Comparison of ENCODE assay signal across 8 cellular contexts in the genomic region with DNA sequence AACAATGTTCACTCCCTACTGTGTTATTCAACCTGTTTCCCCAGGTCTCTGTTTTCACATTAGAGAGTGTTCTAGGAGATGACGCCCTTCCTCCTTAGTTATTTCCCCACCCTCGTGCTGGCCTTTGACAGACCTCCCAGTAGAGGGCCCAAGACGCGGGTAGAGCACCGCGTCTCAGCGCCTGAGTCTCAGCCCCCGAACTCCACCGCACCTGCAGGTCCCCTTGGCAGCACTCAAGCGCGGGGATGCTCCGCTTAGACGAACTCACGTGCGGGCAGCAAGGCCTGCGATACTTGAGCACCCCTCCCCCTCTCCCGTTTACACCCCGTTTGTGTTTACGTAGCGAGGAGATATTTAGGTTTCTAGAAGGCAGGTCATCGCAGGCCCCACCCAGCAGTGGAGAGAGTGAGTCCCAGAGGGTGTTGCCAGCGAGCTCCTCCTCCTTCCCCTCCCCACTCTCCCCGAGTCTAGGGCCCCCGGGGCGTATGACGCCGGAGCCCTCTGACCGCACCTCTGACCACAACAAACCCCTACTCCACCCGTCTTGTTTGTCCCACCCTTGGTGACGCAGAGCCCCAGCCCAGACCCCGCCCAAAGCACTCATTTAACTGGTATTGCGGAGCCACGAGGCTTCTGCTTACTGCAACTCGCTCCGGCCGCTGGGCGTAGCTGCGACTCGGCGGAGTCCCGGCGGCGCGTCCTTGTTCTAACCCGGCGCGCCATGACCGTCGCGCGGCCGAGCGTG. TPM values are rescaled to one million over a fixed set of nuclear protein-coding genes. Genes with fewer than 3 reads are reported as not detected.
A peak's percentile ranks its signal among the peaks of the same experiment; 100 is the strongest.
DNase-seq lines count a peak whose midpoint lies in the region; ATAC-seq and TF ChIP-seq lines count a peak whose summit lies in the region.

A gene with protein sequence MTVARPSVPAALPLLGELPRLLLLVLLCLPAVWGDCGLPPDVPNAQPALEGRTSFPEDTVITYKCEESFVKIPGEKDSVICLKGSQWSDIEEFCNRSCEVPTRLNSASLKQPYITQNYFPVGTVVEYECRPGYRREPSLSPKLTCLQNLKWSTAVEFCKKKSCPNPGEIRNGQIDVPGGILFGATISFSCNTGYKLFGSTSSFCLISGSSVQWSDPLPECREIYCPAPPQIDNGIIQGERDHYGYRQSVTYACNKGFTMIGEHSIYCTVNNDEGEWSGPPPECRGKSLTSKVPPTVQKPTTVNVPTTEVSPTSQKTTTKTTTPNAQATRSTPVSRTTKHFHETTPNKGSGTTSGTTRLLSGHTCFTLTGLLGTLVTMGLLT (plus strand): TSS at position 634 of the 745 bp plus-strand sequence. CDS start 88 bp downstream, at position 722.

- H3K27me3 ChIP-seq in heart left ventricle (no peaks in the 10 kb centered on the region), upper lobe of left lung (no peaks in the 10 kb centered on the region)

- H3K36me3 ChIP-seq in heart left ventricle = peaks cover 0 to 30% (median 22%) of the 10 kb centered on the region in 9 donors
- peaks cover 4 to 31% (median 9%) of the 10 kb centered on the region in 4 donors for H3K36me3 ChIP-seq in upper lobe of left lung

- peak; percentile 54 for TF ChIP-seq CTCF in GM12873 (IDR thresholded peaks at IDR 0.05; ENCODE audit: insufficient read depth, low read depth, low read length, missing control alignments)
- TF ChIP-seq CTCF in heart left ventricle (IDR thresholded peaks at IDR 0.05) = peak in 11 of 12 donors; percentile 4 to 45 (median 23)
- peak in 5 of 6 experiments; percentile 33 to 69 (median 49) for TF ChIP-seq CTCF in upper lobe of left lung (IDR thresholded peaks at IDR 0.05)

- peak within 1 kb of the TSS; percentile 45 to 97 (median 87) for H3K4me3 ChIP-seq in heart left ventricle
- peak within 1 kb of the TSS; percentile 53 to 92 (median 73) for H3K4me3 ChIP-seq in upper lobe of left lung

- peak; percentile 16 to 90 for TF ChIP-seq POLR2A in heart left ventricle (IDR thresholded peaks at IDR 0.05)
- peak; percentile 67 to 99 (median 95) for TF ChIP-seq POLR2A in upper lobe of left lung (IDR thresholded peaks at IDR 0.05)

- 0 to 1% (median 0%) methylated on average over 29 to 53 of the region's 53 CpGs for WGBS in heart left ventricle, 4 donors
- WGBS in upper lobe of left lung, 2 donors = 0 to 1% methylated on average over 21 to 34 of the region's 53 CpGs

- ATAC-seq in HG02642 (IDR thresholded peaks at IDR 0.05; ENCODE audit: poor library complexity, unreplicated experiment) = peak; percentile 95
- peak; percentile 97 to 99 (median 98) for ATAC-seq in heart left ventricle
- peak; percentile 96 to 99 for ATAC-seq in upper lobe of left lung (ENCODE audit: low FRiP score in 2 of 2)

- H3K9me3 ChIP-seq in heart left ventricle = no peaks in the 10 kb centered on the region
- H3K9me3 ChIP-seq in upper lobe of left lung = no peaks in the 10 kb centered on the region

- intact Hi-C loops in heart left ventricle (cut with DNase I) = loop anchor here in 2 of 10 donors (5.0 to 10.0 kb wide), 4 partner anchors 84 to 239 kb away; a partner anchor contains a TSS
- intact Hi-C loops in posterior cingulate gyrus (cut with DNase I) = loop anchor here (5.0 to 10.0 kb wide), 2 partner anchors 81 to 266 kb away; a partner anchor contains a TSS

- peak; percentile 38 to 84 (median 72) for TF ChIP-seq EP300 in upper lobe of left lung (IDR thresholded peaks at IDR 0.05)

- H3K27ac ChIP-seq in heart left ventricle = peak within 1 kb of the TSS; percentile 89 to 98 (median 95)
- peak within 1 kb of the TSS; percentile 93 to 100 (median 98) for H3K27ac ChIP-seq in upper lobe of left lung

- peak; percentile 95 for DNase-seq in NCI-H1105 treated with DMSO at 0.1 percent for 48 hours (lab: John Stamatoyannopoulos, UW)
- DNase-seq in T-helper 1 cell = peak; percentile 98 to 100 (median 99)
- peak; percentile 99 for DNase-seq in amniotic epithelial cell (ENCODE audit: low read depth)
- peak; percentile 96 to 97 (median 96) for DNase-seq in heart left ventricle
- peak; percentile 69 to 98 (median 84) for DNase-seq in posterior cingulate gyrus
- DNase-seq in upper lobe of left lung = peak; percentile 96 to 99

- peaks cover 0 to 65% (median 12%) of the 10 kb centered on the region in 12 donors for H3K4me1 ChIP-seq in heart left ventricle
- peaks cover 14 to 41% (median 33%) of the 10 kb centered on the region in 4 donors for H3K4me1 ChIP-seq in upper lobe of left lung

RNA-seq across cellular contexts. Expression of the gene that starts here (rescaled TPM):
- total RNA-seq in heart left ventricle (100 to 1,000 TPM in 4 of 9 donors, 10 to 100 TPM in 5; 68.8 to 149 (median 91.2) TPM), upper lobe of left lung (100 to 1,000 TPM; 256 to 798 (median 465) TPM)
- 100 to 1,000 TPM in 1 of 2 donors, 10 to 100 TPM in 1; 28.6 to 130 TPM for polyA plus RNA-seq in heart left ventricle

Comparison
In these comparisons a context has a peak if more than half of its experiments do, and no peak if none do; other contexts are left out.
1. Peak in every context shown above with its lines: DNase-seq, ATAC-seq, H3K4me3 ChIP-seq and H3K27ac ChIP-seq.